In genomic region chr10:75505840-75506506, GRCh38 we compare ENCODE assay signal across 16 cellular contexts.
DNase-seq lines count a peak whose midpoint lies in the region; ATAC-seq and TF ChIP-seq lines count a peak whose summit lies in the region.
"Had no signal": no experiment of that assay in that cellular context is flagged by ENCODE, and none has a peak within 500 bp of the region (broad histone marks: within the 10 kb centered on the region; RNA-seq: fewer than 3 reads in every experiment).

No MANE protein-coding gene starts in this region.

- ATAC-seq in GM18502 (IDR thresholded peaks at IDR 0.05; ENCODE audit: poor library complexity, unreplicated experiment) (peak; percentile 80), GM19397 (IDR thresholded peaks at IDR 0.05; ENCODE audit: unreplicated experiment) (peak; percentile 66), HG02852 (IDR thresholded peaks at IDR 0.05; ENCODE audit: unreplicated experiment) (peak; percentile 65), HG03457 (IDR thresholded peaks at IDR 0.05; ENCODE audit: unreplicated experiment) (peak; percentile 84), left cardiac atrium (no peak)
- ATAC-seq in stimulated activated naive CD8-positive, alpha-beta T cell treated with anti-CD3 and anti-CD28 coated beads, Interleukin-15, amount 100 ng/mL, for 72 hours: no peak

- no peak for TF ChIP-seq CTCF in testis (IDR thresholded peaks at IDR 0.05)

- no peak overlapping the region for H3K4me3 ChIP-seq in testis
- H3K4me3 ChIP-seq: skin epidermis had no signal

- no peaks in the 10 kb centered on the region for H3K9me3 Mint-ChIP-seq in stimulated activated naive CD8-positive, alpha-beta T cell treated with anti-CD3 and anti-CD28 coated beads, Interleukin-15, amount 100 ng/mL, for 72 hours
- H3K9me3 Mint-ChIP-seq: activated T-helper 2 cell treated with anti-CD3 and anti-CD28 coated beads, Interferon-gamma antibody, Interleukin-2, Interleukin-4, amounts not matched to agents 10 μg/mL and 5 μg/mL and 100 μg/mL, durations not matched to agents 14 hours and 24 hours and 36 hours; mesothelial cell of epicardium had no signal

- no peak for DNase-seq in stimulated activated naive CD8-positive, alpha-beta T cell treated with anti-CD3 and anti-CD28 coated beads, Interleukin-15, amount 100 ng/mL, for 72 hours
- DNase-seq in left cardiac atrium (no peak), testis (no peak), HuH-7 (ENCODE audit: low spot score) (no peak)
- DNase-seq: glutamatergic neuron, Kasumi-1, NCI-H524, OCI-M1, SK-N-SH had no signal

- intact Hi-C loops in left cardiac atrium (cut with DNase I): no loop called here
- intact Hi-C loops in testis (cut with DNase I; ENCODE audit: low total_unique reads): no loop called here

- no peaks in the 10 kb centered on the region for H3K4me1 ChIP-seq in testis

- peaks cover 5% of the 10 kb centered on the region for H3K27me3 Mint-ChIP-seq in stimulated activated naive CD8-positive, alpha-beta T cell treated with anti-CD3 and anti-CD28 coated beads, Interleukin-15, amount 100 ng/mL, for 72 hours

- TF ChIP-seq POLR2A in testis (IDR thresholded peaks at IDR 0.05): no peak

- no peak overlapping the region for H3K4me3 Mint-ChIP-seq in stimulated activated naive CD8-positive, alpha-beta T cell treated with anti-CD3 and anti-CD28 coated beads, Interleukin-15, amount 100 ng/mL, for 72 hours
- H3K4me3 Mint-ChIP-seq: mesothelial cell of epicardium had no signal

- no peak overlapping the region for H3K27ac Mint-ChIP-seq in stimulated activated naive CD8-positive, alpha-beta T cell treated with anti-CD3 and anti-CD28 coated beads, Interleukin-15, amount 100 ng/mL, for 72 hours
- H3K27ac Mint-ChIP-seq: activated T-helper 2 cell treated with anti-CD3 and anti-CD28 coated beads, Interferon-gamma antibody, Interleukin-2, Interleukin-4, amounts not matched to agents 10 μg/mL and 5 μg/mL and 100 μg/mL, durations not matched to agents 14 hours and 24 hours and 36 hours; mesothelial cell of epicardium had no signal

- H3K9me3 ChIP-seq in testis: no peaks in the 10 kb centered on the region
- H3K9me3 ChIP-seq: SK-N-SH had no signal

- H3K27me3 ChIP-seq in testis: no peaks in the 10 kb centered on the region

- no peak overlapping the region for H3K27ac ChIP-seq in testis

- H3K4me1 Mint-ChIP-seq in stimulated activated naive CD8-positive, alpha-beta T cell treated with anti-CD3 and anti-CD28 coated beads, Interleukin-15, amount 100 ng/mL, for 72 hours: peaks cover 6% of the 10 kb centered on the region

- WGBS in testis, 2 donors: 64 to 74% methylated on average over 3 of the region's 3 CpGs

- H3K36me3 ChIP-seq in testis (ENCODE audit: low read depth, missing control alignments): no peaks in the 10 kb centered on the region

Comparison
In these comparisons a context has a peak if more than half of its experiments do, and no peak if none do; other contexts are left out.
1. ATAC-seq: peak in GM18502 (single experiment), GM19397 (single experiment), HG02852 (single experiment) and HG03457 (single experiment); none in stimulated activated naive CD8-positive, alpha-beta T cell treated with anti-CD3 and anti-CD28 coated beads, Interleukin-15, amount 100 ng/mL, for 72 hours (single experiment) and left cardiac atrium (0 of 2).